26 cellular contexts compared by ENCODE assay signal in genomic region chr10:120458432-120458831, GRCh38. TPM values are rescaled to one million over a fixed set of nuclear protein-coding genes. Genes with fewer than 3 reads are reported as not detected.
A peak's percentile ranks its signal among the peaks of the same experiment; 100 is the strongest.
DNase-seq lines count a peak whose midpoint lies in the region; ATAC-seq and TF ChIP-seq lines count a peak whose summit lies in the region.
"Had no signal": no experiment of that assay in that cellular context is flagged by ENCODE, and none has a peak within 500 bp of the region (broad histone marks: within the 10 kb centered on the region; RNA-seq: fewer than 3 reads in every experiment).

No MANE protein-coding gene starts in this region.

- no peak for ATAC-seq in natural killer cell
- ATAC-seq: activated T-helper 17 cell treated with anti-CD3 and anti-CD28 coated beads, Interleukin-2, amount 50 U/mL, for 72 hours had no signal

- peaks cover 34% of the 10 kb centered on the region for H3K27me3 Mint-ChIP-seq in activated CD4-positive, alpha-beta T cell treated with anti-CD3 and anti-CD28 coated beads, Interleukin-2, amount 10 ng/mL, durations not matched to agents 24 days and 14 days
- peaks cover 42 to 67% of the 10 kb centered on the region in 2 donors for H3K27me3 Mint-ChIP-seq in natural killer cell (ENCODE audit: low read depth in 2 of 2)

- no peaks in the 10 kb centered on the region for H3K4me1 Mint-ChIP-seq in activated CD4-positive, alpha-beta T cell treated with anti-CD3 and anti-CD28 coated beads, Interleukin-2, amount 10 ng/mL, durations not matched to agents 24 days and 14 days
- H3K4me1 Mint-ChIP-seq in natural killer cell, result peaks cover 0 to 5% of the 10 kb centered on the region in 2 donors
- H3K4me1 Mint-ChIP-seq: activated T-helper 17 cell treated with anti-CD3 and anti-CD28 coated beads, Interleukin-2, amount 50 U/mL, for 72 hours had no signal

- peak overlapping the region in 18 of 59 donors; percentile 1 to 72 (median 38) for H3K27ac ChIP-seq in dorsolateral prefrontal cortex
- H3K27ac ChIP-seq: BLaER1 treated with 17β-estradiol and CSF1 and Interleukin-3, amounts not matched to agents 10 nM and 100 nM; Peyer's patch; SJCRH30; spleen; thyroid gland had no signal

- H3K36me3 Mint-ChIP-seq in activated CD4-positive, alpha-beta T cell treated with anti-CD3 and anti-CD28 coated beads, Interleukin-2, amount 10 ng/mL, durations not matched to agents 24 days and 14 days (ENCODE audit: low read depth), result no peaks in the 10 kb centered on the region
- no peaks in the 10 kb centered on the region for H3K36me3 Mint-ChIP-seq in natural killer cell
- H3K36me3 Mint-ChIP-seq: activated naive CD8-positive, alpha-beta T cell had no signal

- H3K4me3 ChIP-seq in dorsolateral prefrontal cortex, result peak overlapping the region in 56 of 59 donors; percentile 44 to 81 (median 67)
- H3K4me3 ChIP-seq: BLaER1 treated with 17β-estradiol and CSF1 and Interleukin-3, amounts not matched to agents 10 nM and 100 nM; Peyer's patch; SJCRH30; spleen; thyroid gland had no signal

- intact Hi-C loops in activated CD4-positive, alpha-beta T cell treated with anti-CD3 and anti-CD28 coated beads, Interleukin-2, amount 10 ng/mL, durations not matched to agents 24 days and 14 days (cut with micrococcal nuclease), result no loop called here
- intact Hi-C loops in dorsolateral prefrontal cortex (cut with DNase I), result no loop called here
- intact Hi-C loops in natural killer cell (cut with micrococcal nuclease), result no loop called here

- peak; percentile 8 for DNase-seq in activated CD4-positive, alpha-beta T cell treated with anti-CD3 and anti-CD28 coated beads, Interleukin-2, amount 10 ng/mL, durations not matched to agents 24 days and 14 days
- no peak for DNase-seq in activated CD4-positive, alpha-beta T cell treated with anti-CD3 and anti-CD28 coated beads for 48 hours
- DNase-seq in dorsolateral prefrontal cortex (no peak), natural killer cell (no peak), 8988T (no peak), NCI-H526 treated with DMSO at 0.1 percent for 48 hours (lab: John Stamatoyannopoulos, UW) (no peak), AG08395 (ENCODE audit: low spot score) (no peak), NCI-H2029 treated with DMSO at 0.1 percent for 48 hours (lab: John Stamatoyannopoulos, UW) (no peak)
- DNase-seq: activated CD4-positive, alpha-beta T cell treated with anti-CD3 and anti-CD28 coated beads, Interleukin-2, amount 10 ng/mL, durations not matched to agents 7 days and 5 days; foreskin melanocyte; islet precursor cell; NCI-H1092; NCI-H2081 treated with DMSO at 0.1 percent for 48 hours; NCI-H510A; NK-92 treated with Interleukin-12 subunit alpha and Interleukin-12 subunit beta, amount 100 ng/mL, for 24 hours; Peyer's patch; SJCRH30; spleen; stimulated activated CD4-positive, alpha-beta T cell treated with anti-CD3 and anti-CD28 coated beads, Interleukin-4, amount 100 ng/mL, for 1 hour; stimulated activated naive CD4-positive, alpha-beta T cell; thyroid gland had no signal

- TF ChIP-seq CTCF in dorsolateral prefrontal cortex (IDR thresholded peaks at IDR 0.05 in 54 of 56, conservative IDR thresholded peaks at IDR 0.05 in 2 of 56; ENCODE audit: low read depth in 1 of 56, partially characterized antibody in 56 of 56), result no peak
- no peak for TF ChIP-seq CTCF in natural killer cell (IDR thresholded peaks at IDR 0.05)

- H3K4me3 Mint-ChIP-seq in activated CD4-positive, alpha-beta T cell treated with anti-CD3 and anti-CD28 coated beads, Interleukin-2, amount 10 ng/mL, durations not matched to agents 24 days and 14 days, result no peak overlapping the region
- peak overlapping the region; percentile 73 for H3K4me3 Mint-ChIP-seq in natural killer cell
- H3K4me3 Mint-ChIP-seq: activated CD4-positive, alpha-beta T cell treated with anti-CD3 and anti-CD28 coated beads, Interleukin-2, amount 10 ng/mL, durations not matched to agents 7 days and 5 days; activated naive CD8-positive, alpha-beta T cell; activated T-helper 17 cell treated with anti-CD3 and anti-CD28 coated beads, Interleukin-2, amount 50 U/mL, for 72 hours; T-helper 1 cell treated with Interleukin-12 subunit alpha and Interleukin-12 subunit beta and Interleukin-4 antibody, amounts not matched to agents 30 μg/mL and 1 μg/mL, for 36 hours had no signal

- no peaks in the 10 kb centered on the region for H3K9me3 Mint-ChIP-seq in activated CD4-positive, alpha-beta T cell treated with anti-CD3 and anti-CD28 coated beads, Interleukin-2, amount 10 ng/mL, durations not matched to agents 24 days and 14 days
- H3K9me3 Mint-ChIP-seq in natural killer cell, result no peaks in the 10 kb centered on the region
- H3K9me3 Mint-ChIP-seq: activated CD4-positive, alpha-beta T cell treated with anti-CD3 and anti-CD28 coated beads, Interleukin-2, amount 10 ng/mL, durations not matched to agents 7 days and 5 days; activated T-helper 17 cell treated with anti-CD3 and anti-CD28 coated beads, Interleukin-2, amount 50 U/mL, for 72 hours; T-helper 1 cell treated with Interleukin-12 subunit alpha and Interleukin-12 subunit beta and Interleukin-4 antibody, amounts not matched to agents 30 μg/mL and 1 μg/mL, for 36 hours had no signal

- no peak overlapping the region for H3K27ac Mint-ChIP-seq in activated CD4-positive, alpha-beta T cell treated with anti-CD3 and anti-CD28 coated beads, Interleukin-2, amount 10 ng/mL, durations not matched to agents 24 days and 14 days
- no peak overlapping the region for H3K27ac Mint-ChIP-seq in natural killer cell
- H3K27ac Mint-ChIP-seq: activated CD4-positive, alpha-beta T cell treated with anti-CD3 and anti-CD28 coated beads, Interleukin-2, amount 10 ng/mL, durations not matched to agents 7 days and 5 days; activated naive CD8-positive, alpha-beta T cell; activated T-helper 17 cell treated with anti-CD3 and anti-CD28 coated beads, Interleukin-2, amount 50 U/mL, for 72 hours; T-helper 1 cell treated with Interleukin-12 subunit alpha and Interleukin-12 subunit beta and Interleukin-4 antibody, amounts not matched to agents 30 μg/mL and 1 μg/mL, for 36 hours had no signal

- H3K27me3 ChIP-seq in dorsolateral prefrontal cortex, result peaks cover 0 to 25% (median 5%) of the 10 kb centered on the region in 45 donors
- H3K27me3 ChIP-seq: BLaER1 treated with 17β-estradiol and CSF1 and Interleukin-3, amounts not matched to agents 10 nM and 100 nM; thyroid gland had no signal

RNA-seq across cellular contexts. Expression of gene PLPP4, which starts 1.4 kb away (rescaled TPM):
- total RNA-seq in activated CD4-positive, alpha-beta T cell treated with anti-CD3 and anti-CD28 coated beads, Interleukin-2, amount 10 ng/mL, durations not matched to agents 24 days and 14 days, result not detected in 2 replicates
- 10 to 100 TPM in 68 of 120 experiments, 1 to 10 TPM in 52; 4.7 to 31.8 (median 10.5) TPM for total RNA-seq in dorsolateral prefrontal cortex
- not detected for total RNA-seq in natural killer cell
- total RNA-seq: activated CD4-positive, alpha-beta T cell treated with anti-CD3 and anti-CD28 coated beads, Interleukin-2, amount 10 ng/mL, durations not matched to agents 7 days and 5 days; activated T-helper 17 cell treated with anti-CD3 and anti-CD28 coated beads, Interleukin-2, amount 50 U/mL, for 72 hours; H1; spleen had no signal
